Comparison of ENCODE assay signal across 10 cellular contexts in the genomic region with DNA sequence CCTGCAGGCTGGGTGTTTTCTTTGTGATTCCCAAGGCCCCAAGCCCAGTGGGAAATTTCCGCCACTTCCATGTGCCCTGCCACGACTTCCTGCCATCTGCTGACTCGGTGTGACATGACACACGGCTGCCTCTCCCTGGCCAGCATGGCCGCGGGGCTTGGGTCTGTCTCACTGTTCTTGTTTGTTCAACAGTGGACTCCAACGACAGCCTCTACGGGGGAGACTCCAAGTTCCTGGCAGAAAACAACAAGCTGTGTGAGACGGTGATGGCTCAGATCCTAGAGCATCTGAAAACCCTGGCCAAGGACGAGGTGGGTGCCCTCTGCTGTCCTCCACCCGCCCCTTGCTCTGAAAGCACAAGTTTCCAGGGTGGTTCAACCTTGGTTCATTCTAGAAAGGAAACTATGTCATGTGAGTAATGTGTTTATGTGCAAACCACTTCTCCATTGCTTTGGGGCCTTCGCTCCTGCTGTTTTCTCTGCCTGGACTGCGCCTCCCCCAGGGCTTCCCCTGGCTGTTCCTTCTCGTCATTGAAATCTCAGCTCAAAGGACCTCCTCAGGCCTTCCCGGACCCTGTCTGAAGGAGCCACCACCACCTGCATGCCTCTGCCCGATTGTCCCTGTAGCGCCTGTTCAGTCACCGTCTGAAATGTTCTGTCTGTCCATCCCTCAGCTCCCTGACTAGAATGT. TPM values are rescaled to one million over a fixed set of nuclear protein-coding genes. Genes with fewer than 3 reads are reported as not detected.
DNase-seq lines count a peak whose midpoint lies in the region; ATAC-seq lines count a peak whose summit lies in the region.
"Had no signal": no experiment of that assay in that cellular context is flagged by ENCODE, and none has a peak within 500 bp of the region (broad histone marks: within the 10 kb centered on the region; RNA-seq: fewer than 3 reads in every experiment).

No MANE protein-coding gene starts in this region.

- POLR2A ChIA-PET in naive thymus-derived CD8-positive, alpha-beta T cell (lab: Charles Lee): no interaction called here

- no peaks in the 10 kb centered on the region for H3K27me3 Mint-ChIP-seq in naive thymus-derived CD8-positive, alpha-beta T cell
- H3K27me3 Mint-ChIP-seq in activated T-helper 1 cell treated with anti-CD3 and anti-CD28 coated beads, Interleukin-12 subunit alpha, Interleukin-12 subunit beta, Interleukin-2, Interleukin-4 antibody, amounts not matched to agents 30 ng/mL and 10 ng/mL and 1 ng/mL, durations not matched to agents 14 hours and 24 hours and 36 hours (ENCODE audit: insufficient read depth): no peaks in the 10 kb centered on the region

- peaks cover 5 to 38% (median 23%) of the 10 kb centered on the region in 4 donors for H3K4me1 Mint-ChIP-seq in naive thymus-derived CD8-positive, alpha-beta T cell
- H3K4me1 Mint-ChIP-seq in activated T-helper 1 cell treated with anti-CD3 and anti-CD28 coated beads, Interleukin-12 subunit alpha, Interleukin-12 subunit beta, Interleukin-2, Interleukin-4 antibody, amounts not matched to agents 30 ng/mL and 10 ng/mL and 1 ng/mL, durations not matched to agents 14 hours and 24 hours and 36 hours (ENCODE audit: low read depth): peaks cover 19% of the 10 kb centered on the region

- peak overlapping the region in 4 of 10 donors; percentile 14 to 83 (median 48) for H3K27ac Mint-ChIP-seq in naive thymus-derived CD8-positive, alpha-beta T cell
- no peak overlapping the region for H3K27ac Mint-ChIP-seq in activated T-helper 1 cell treated with anti-CD3 and anti-CD28 coated beads, Interleukin-12 subunit alpha, Interleukin-12 subunit beta, Interleukin-2, Interleukin-4 antibody, amounts not matched to agents 30 ng/mL and 10 ng/mL and 1 ng/mL, durations not matched to agents 14 hours and 24 hours and 36 hours

- DNase-seq in EL (peak; percentile 13), RPMI7951 (ENCODE audit: low read depth) (peak; percentile 52), fibroblast of gingiva (ENCODE audit: low read depth) (peak; percentile 14), pons (ENCODE audit: low spot score) (peak; percentile 70)
- DNase-seq in naive thymus-derived CD8-positive, alpha-beta T cell: no peak
- DNase-seq in activated T-helper 1 cell treated with anti-CD3 and anti-CD28 coated beads, Interleukin-12 subunit alpha, Interleukin-12 subunit beta, Interleukin-2, Interleukin-4 antibody, amounts not matched to agents 30 ng/mL and 10 ng/mL and 1 ng/mL, durations not matched to agents 14 hours and 24 hours and 36 hours (ENCODE audit: low spot score): no peak
- DNase-seq: amniotic stem cell, NCI-H446 treated with DMSO at 0.1 percent for 48 hours had no signal

- H3K9me3 Mint-ChIP-seq in naive thymus-derived CD8-positive, alpha-beta T cell: peaks cover 0 to 3% (median 0%) of the 10 kb centered on the region in 9 donors
- no peaks in the 10 kb centered on the region for H3K9me3 Mint-ChIP-seq in activated T-helper 1 cell treated with anti-CD3 and anti-CD28 coated beads, Interleukin-12 subunit alpha, Interleukin-12 subunit beta, Interleukin-2, Interleukin-4 antibody, amounts not matched to agents 30 ng/mL and 10 ng/mL and 1 ng/mL, durations not matched to agents 14 hours and 24 hours and 36 hours

- ATAC-seq in naive thymus-derived CD8-positive, alpha-beta T cell: no peak
- ATAC-seq in GM21528 (IDR thresholded peaks at IDR 0.05; ENCODE audit: low FRiP score, unreplicated experiment): no peak
- ATAC-seq in GM19324 (IDR thresholded peaks at IDR 0.05; ENCODE audit: low FRiP score, unreplicated experiment): no peak

- H3K4me3 Mint-ChIP-seq in naive thymus-derived CD8-positive, alpha-beta T cell: no peak overlapping the region
- no peak overlapping the region for H3K4me3 Mint-ChIP-seq in activated T-helper 1 cell treated with anti-CD3 and anti-CD28 coated beads, Interleukin-12 subunit alpha, Interleukin-12 subunit beta, Interleukin-2, Interleukin-4 antibody, amounts not matched to agents 30 ng/mL and 10 ng/mL and 1 ng/mL, durations not matched to agents 14 hours and 24 hours and 36 hours

- peaks cover 4 to 58% (median 11%) of the 10 kb centered on the region in 3 donors for H3K36me3 Mint-ChIP-seq in naive thymus-derived CD8-positive, alpha-beta T cell
- H3K36me3 Mint-ChIP-seq in activated T-helper 1 cell treated with anti-CD3 and anti-CD28 coated beads, Interleukin-12 subunit alpha, Interleukin-12 subunit beta, Interleukin-2, Interleukin-4 antibody, amounts not matched to agents 30 ng/mL and 10 ng/mL and 1 ng/mL, durations not matched to agents 14 hours and 24 hours and 36 hours (ENCODE audit: low read depth): peaks cover 12% of the 10 kb centered on the region

- intact Hi-C loops in activated T-helper 1 cell treated with anti-CD3 and anti-CD28 coated beads, Interleukin-12 subunit alpha, Interleukin-12 subunit beta, Interleukin-2, Interleukin-4 antibody, amounts not matched to agents 30 ng/mL and 10 ng/mL and 1 ng/mL, durations not matched to agents 14 hours and 24 hours and 36 hours (cut with micrococcal nuclease): no loop called here

RNA-seq across cellular contexts. Expression of a gene that starts 26.7 kb away (rescaled TPM):
- total RNA-seq in RPMI7951 (2014; rRNA removed; shearing (Covaris generic)): 9.6 and 11.3 TPM in 2 replicates
- 10 to 100 TPM; 14.4 to 14.5 TPM for total RNA-seq in naive thymus-derived CD8-positive, alpha-beta T cell
- 10 to 100 TPM in 1 of 3 donors, 1 to 10 TPM in 2; 4.7 to 10.8 (median 7.2) TPM for polyA plus RNA-seq in naive thymus-derived CD8-positive, alpha-beta T cell
- 35.3 and 36.0 TPM in 2 replicates for total RNA-seq in activated T-helper 1 cell treated with anti-CD3 and anti-CD28 coated beads, Interleukin-12 subunit alpha, Interleukin-12 subunit beta, Interleukin-2, Interleukin-4 antibody, amounts not matched to agents 30 ng/mL and 10 ng/mL and 1 ng/mL, durations not matched to agents 14 hours and 24 hours and 36 hours

RNA-seq across cellular contexts. Expression of a gene that starts 26.8 kb away (rescaled TPM):
- total RNA-seq in RPMI7951 (2014; rRNA removed; shearing (Covaris generic)): 4.7 and 15.3 TPM in 2 replicates
- total RNA-seq in naive thymus-derived CD8-positive, alpha-beta T cell: 1 to 10 TPM; 2.0 to 2.3 TPM
- 1 to 10 TPM; 1.7 to 3.1 (median 2.5) TPM for polyA plus RNA-seq in naive thymus-derived CD8-positive, alpha-beta T cell
- total RNA-seq in activated T-helper 1 cell treated with anti-CD3 and anti-CD28 coated beads, Interleukin-12 subunit alpha, Interleukin-12 subunit beta, Interleukin-2, Interleukin-4 antibody, amounts not matched to agents 30 ng/mL and 10 ng/mL and 1 ng/mL, durations not matched to agents 14 hours and 24 hours and 36 hours: 1.1 and 2.0 TPM in 2 replicates

Comparison
In these comparisons a context has a peak if more than half of its experiments do, and no peak if none do; other contexts are left out.
1. DNase-seq: peak in EL (single experiment), RPMI7951 (single experiment), fibroblast of gingiva (single experiment) and pons (single experiment); none in naive thymus-derived CD8-positive, alpha-beta T cell (0 of 10) and activated T-helper 1 cell treated with anti-CD3 and anti-CD28 coated beads, Interleukin-12 subunit alpha, Interleukin-12 subunit beta, Interleukin-2, Interleukin-4 antibody, amounts not matched to agents 30 ng/mL and 10 ng/mL and 1 ng/mL, durations not matched to agents 14 hours and 24 hours and 36 hours (single experiment).